ENCODE assay signal across 8 cellular contexts in genomic region chr22:31637375-31637937, GRCh38. TPM values are rescaled to one million over a fixed set of nuclear protein-coding genes. Genes with fewer than 3 reads are reported as not detected.
DNase-seq lines count a peak whose midpoint lies in the region; ATAC-seq, FAIRE-seq and TF ChIP-seq lines count a peak whose summit lies in the region.

No MANE protein-coding gene starts in this region.

- no peaks in the 10 kb centered on the region for H3K9me2 ChIP-seq in OCI-LY1 (ENCODE audit: low read depth, low read length)

- H3F3A ChIP-seq in OCI-LY1 (ENCODE audit: insufficient read depth, low read length): no peaks in the 10 kb centered on the region

- no peak for FAIRE-seq in frontal cortex (lab: Jason Lieb, UNC)

- CTCF ChIA-PET in GM10248 (lab: Yijun Ruan, JAX): interaction anchor here (0.7 to 2.4 kb wide), 8 partner anchors 10 to 333 kb away, joined by 3 to 9 read pairs (median 3); no protein-coding TSS in a partner anchor

- H3K9me3 ChIP-seq in OCI-LY1 (ENCODE audit: low read length) (no peaks in the 10 kb centered on the region), stomach smooth muscle (ENCODE audit: control insufficient read depth in 2 of 2, low read length in 2 of 2) (no peaks in the 10 kb centered on the region)

- ATAC-seq in GM21717 (IDR thresholded peaks at IDR 0.05; ENCODE audit: unreplicated experiment) (peak; percentile 40), Right ventricle myocardium superior (ENCODE audit: poor library complexity) (peak; percentile 56)

- H3K27ac ChIP-seq in OCI-LY1 (ENCODE audit: low read depth, low read length, poor library complexity, severe bottlenecking) (peak overlapping the region; percentile 94), stomach smooth muscle (ENCODE audit: low read length) (peak overlapping the region; percentile 46)

- H3K4me2 ChIP-seq in OCI-LY1 (ENCODE audit: low read length): peak overlapping the region; percentile 78

- POLR2A ChIA-PET in GM10248 (lab: Yijun Ruan, JAX): interaction anchor here (0.5 to 1.3 kb wide), 5 partner anchors 18 to 291 kb away, joined by 3 to 6 read pairs (median 3); partner anchors contain the start of gene PATZ1

- H3K27me3 ChIP-seq in OCI-LY1 (ENCODE audit: insufficient read depth, low read length) (no peaks in the 10 kb centered on the region), stomach smooth muscle (ENCODE audit: control insufficient read depth in 1 of 2, insufficient read depth in 2 of 2, low read length in 2 of 2) (no peaks in the 10 kb centered on the region)

- H3K4me1 ChIP-seq in OCI-LY1 (ENCODE audit: insufficient read depth, low read length, severe bottlenecking) (peaks cover 68% of the 10 kb centered on the region), stomach smooth muscle (ENCODE audit: control insufficient read depth, insufficient read depth, low read length) (peaks cover 7% of the 10 kb centered on the region)

- H3K4me3 ChIP-seq in OCI-LY1 (ENCODE audit: low read depth, low read length, poor library complexity, severe bottlenecking): peak overlapping the region; percentile 59
- H3K4me3 ChIP-seq in stomach smooth muscle (ENCODE audit: low read length in 2 of 2): no peak overlapping the region

- H3K79me2 ChIP-seq in OCI-LY1 (ENCODE audit: insufficient read depth, low read length): peaks cover 5% of the 10 kb centered on the region; the same call in 1 of the 2 replicates

- intact Hi-C loops in Right ventricle myocardium superior (cut with DNase I): no loop called here

- TF ChIP-seq CTCF in GM10248 (IDR thresholded peaks at IDR 0.05; ENCODE audit: control extremely low read depth, extremely low read depth, low read depth, missing control alignments) (no peak), OCI-LY1 (IDR thresholded peaks at IDR 0.05; ENCODE audit: low read length) (no peak)

- H4K20me1 ChIP-seq in OCI-LY1 (ENCODE audit: insufficient read depth, low read length): no peaks in the 10 kb centered on the region

- H2AFZ ChIP-seq in OCI-LY1 (ENCODE audit: low read length): no peak overlapping the region

- peak overlapping the region; percentile 71 for H3K9ac ChIP-seq in OCI-LY1 (ENCODE audit: low read length)
- H3K9ac ChIP-seq in stomach smooth muscle (ENCODE audit: low read length in 2 of 2): peak overlapping the region in 1 of 2 donors; percentile 37

- H3K36me3 ChIP-seq in OCI-LY1 (ENCODE audit: insufficient read depth, low read length) (peaks cover 4% of the 10 kb centered on the region; the same call in 1 of the 2 replicates), stomach smooth muscle (ENCODE audit: control insufficient read depth in 2 of 2, insufficient read depth in 2 of 2, low read length in 2 of 2) (no peaks in the 10 kb centered on the region)

- peak; percentile 74 for DNase-seq in GM10248 (ENCODE audit: extremely low spot score)
- peak; percentile 73 for DNase-seq in Right ventricle myocardium superior
- DNase-seq in hypothalamus (lab: John Stamatoyannopoulos, UW): no peak
- no peak for DNase-seq in frontal cortex (ENCODE audit: low spot score in 2 of 2)
- no peak for DNase-seq in activated CD8-positive, alpha-beta memory T cell treated with anti-CD3 and anti-CD28 coated beads, Interleukin-2, amount 50 U/mL, for 48 hours

RNA-seq across cellular contexts. Expression of gene PISD, which starts 24.6 kb away (rescaled TPM):
- 16.6 TPM for total RNA-seq in Right ventricle myocardium superior
- 34.2 TPM for total RNA-seq in frontal cortex

Comparison
In these comparisons a context has a peak if more than half of its experiments do, and no peak if none do; other contexts are left out.
1. DNase-seq: peak in GM10248 (single experiment) and Right ventricle myocardium superior (single experiment); none in hypothalamus (0 of 51), frontal cortex (0 of 2) and activated CD8-positive, alpha-beta memory T cell treated with anti-CD3 and anti-CD28 coated beads, Interleukin-2, amount 50 U/mL, for 48 hours (single experiment).